8 cellular contexts compared by ENCODE assay signal in genomic region chr12:27970391-27970980, GRCh38. TPM values are rescaled to one million over a fixed set of nuclear protein-coding genes. Genes with fewer than 3 reads are reported as not detected.
DNase-seq lines count a peak whose midpoint lies in the region; ATAC-seq lines count a peak whose summit lies in the region.

No MANE protein-coding gene starts in this region.

- peak; percentile 44 for ATAC-seq in Right ventricle myocardium inferior
- peak; percentile 18 for ATAC-seq in HG03095 (IDR thresholded peaks at IDR 0.05; ENCODE audit: unreplicated experiment)
- peak; percentile 16 for ATAC-seq in stimulated activated naive CD8-positive, alpha-beta T cell treated with anti-CD3 and anti-CD28 coated beads, Interleukin-15, Interleukin-2, amounts not matched to agents 100 U/mL and 50 U/mL, for 24 hours

- no peak overlapping the region for H3K27ac ChIP-seq in iPS-20b (ENCODE audit: low read length)

- H3K36me3 ChIP-seq in iPS-20b (ENCODE audit: insufficient read depth, low read depth, low read length), result no peaks in the 10 kb centered on the region

- no peak overlapping the region for H3K9ac ChIP-seq in iPS-20b (ENCODE audit: low read depth, low read length)

- H3K27me3 ChIP-seq in iPS-20b (ENCODE audit: insufficient read depth, low read length), result peaks cover 99% of the 10 kb centered on the region

- DNase-seq in Right ventricle myocardium inferior (ENCODE audit: missing footprints) (no peak), cardiac septum (ENCODE audit: low spot score) (no peak), amniotic epithelial cell (ENCODE audit: low read depth) (peak; percentile 32), SHP77 treated with DMSO at 0.1 percent for 48 hours (lab: John Stamatoyannopoulos, UW) (no peak), NCI-H2227 treated with DMSO at 0.1 percent for 48 hours (lab: John Stamatoyannopoulos, UW) (no peak)
- DNase-seq in stimulated activated naive CD8-positive, alpha-beta T cell treated with anti-CD3 and anti-CD28 coated beads, Interleukin-15, Interleukin-2, amounts not matched to agents 100 U/mL and 50 U/mL, for 24 hours, result peak; percentile 35

- H3K4me3 ChIP-seq in iPS-20b (ENCODE audit: low read length), result peak overlapping the region; percentile 42

- no peaks in the 10 kb centered on the region; the same call in 1 of the 2 replicates for H3K9me3 ChIP-seq in iPS-20b (ENCODE audit: insufficient read depth, low read depth, low read length)

- intact Hi-C loops in Right ventricle myocardium inferior (cut with DNase I), result no loop called here
- intact Hi-C loops in cardiac septum (cut with DNase I), result no loop called here

- peaks cover 23% of the 10 kb centered on the region for H3K4me1 ChIP-seq in iPS-20b (ENCODE audit: insufficient read depth, low read length)

RNA-seq across cellular contexts. Expression of gene PTHLH, which starts 2.0 kb away (rescaled TPM):
- total RNA-seq in Right ventricle myocardium inferior (not detected), cardiac septum (1.9 TPM)

Comparison
In these comparisons a context has a peak if more than half of its experiments do, and no peak if none do; other contexts are left out.
1. DNase-seq: peak in amniotic epithelial cell (single experiment) and stimulated activated naive CD8-positive, alpha-beta T cell treated with anti-CD3 and anti-CD28 coated beads, Interleukin-15, Interleukin-2, amounts not matched to agents 100 U/mL and 50 U/mL, for 24 hours (single experiment); none in Right ventricle myocardium inferior (single experiment), cardiac septum (single experiment), SHP77 treated with DMSO at 0.1 percent for 48 hours (single experiment) and NCI-H2227 treated with DMSO at 0.1 percent for 48 hours (single experiment).
2. Peak in every context shown above with its lines, with median percentiles within 50 percentile points of each other: ATAC-seq.